ENCODE assay signal across 10 cellular contexts in genomic region chr1:205569411-205570172, GRCh38.
A peak's percentile ranks its signal among the peaks of the same experiment; 100 is the strongest.
DNase-seq lines count a peak whose midpoint lies in the region; ATAC-seq lines count a peak whose summit lies in the region.
"Had no signal": no experiment of that assay in that cellular context is flagged by ENCODE, and none has a peak within 500 bp of the region (broad histone marks: within the 10 kb centered on the region; RNA-seq: fewer than 3 reads in every experiment).

No MANE protein-coding gene starts in this region.

- peaks cover 4% of the 10 kb centered on the region for H3K4me1 ChIP-seq in CD8-positive, alpha-beta memory T cell (ENCODE audit: insufficient read depth, low read length)
- H3K4me1 ChIP-seq in NT2/D1 (ENCODE audit: insufficient read depth, insufficient read length): peaks cover 7% of the 10 kb centered on the region

- H3K27ac ChIP-seq in CD8-positive, alpha-beta memory T cell (ENCODE audit: low read depth, low read length): no peak overlapping the region

- intact Hi-C loops in left ventricle myocardium superior (cut with micrococcal nuclease): no loop called here
- intact Hi-C loops in posterior cingulate gyrus (cut with DNase I): no loop called here
- intact Hi-C loops in activated CD4-positive, alpha-beta memory T cell treated with anti-CD3 and anti-CD28 coated beads for 36 hours (cut with micrococcal nuclease): loop anchor here (5.0 kb wide), 1 partner anchor 37 kb away; no protein-coding TSS in a partner anchor

- H3K36me3 ChIP-seq in CD8-positive, alpha-beta memory T cell (ENCODE audit: insufficient read depth, low read length): no peaks in the 10 kb centered on the region
- H3K36me3 ChIP-seq in NT2/D1 (ENCODE audit: insufficient read depth, insufficient read length, low read length): no peaks in the 10 kb centered on the region

- no peaks in the 10 kb centered on the region for H3K36me3 Mint-ChIP-seq in CD8-positive, alpha-beta memory T cell
- no peaks in the 10 kb centered on the region for H3K36me3 Mint-ChIP-seq in activated CD4-positive, alpha-beta memory T cell treated with anti-CD3 and anti-CD28 coated beads for 36 hours

- POLR2A ChIA-PET in CD8-positive, alpha-beta memory T cell (lab: Charles Lee): interaction anchor here (0.6 kb wide), 1 partner anchor 65 kb away, joined by 3 read pairs; no protein-coding TSS in a partner anchor
- POLR2A ChIA-PET in activated CD4-positive, alpha-beta memory T cell treated with anti-CD3 and anti-CD28 coated beads for 36 hours (lab: Charles Lee): no interaction called here

- peaks cover 23% of the 10 kb centered on the region for H3K27me3 ChIP-seq in CD8-positive, alpha-beta memory T cell (ENCODE audit: insufficient read depth, low read length, poor library complexity, severe bottlenecking)
- peaks cover 54% of the 10 kb centered on the region for H3K27me3 ChIP-seq in NT2/D1 (ENCODE audit: insufficient read depth, insufficient read length)

- peaks cover 30 to 60% of the 10 kb centered on the region in 2 donors for H3K27me3 Mint-ChIP-seq in CD8-positive, alpha-beta memory T cell
- peaks cover 21% of the 10 kb centered on the region for H3K27me3 Mint-ChIP-seq in activated CD4-positive, alpha-beta memory T cell treated with anti-CD3 and anti-CD28 coated beads for 36 hours

- CTCF ChIA-PET in CD8-positive, alpha-beta memory T cell (lab: Charles Lee): interaction anchor here (1.0 kb wide), 1 partner anchor 22 kb away, joined by 3 read pairs; no protein-coding TSS in a partner anchor
- CTCF ChIA-PET in activated CD4-positive, alpha-beta memory T cell treated with anti-CD3 and anti-CD28 coated beads for 36 hours (lab: Charles Lee): interaction anchor here (1.0 to 2.6 kb wide), 5 partner anchors 22 to 88 kb away, joined by 3 to 10 read pairs (median 8); no protein-coding TSS in a partner anchor

- H3K9me3 Mint-ChIP-seq in CD8-positive, alpha-beta memory T cell: no peaks in the 10 kb centered on the region
- no peaks in the 10 kb centered on the region for H3K9me3 Mint-ChIP-seq in activated CD4-positive, alpha-beta memory T cell treated with anti-CD3 and anti-CD28 coated beads for 36 hours

- no peak overlapping the region for H3K4me3 ChIP-seq in CD8-positive, alpha-beta memory T cell (ENCODE audit: low read length)
- peak overlapping the region; percentile 58 for H3K4me3 ChIP-seq in NT2/D1 (ENCODE audit: insufficient read length, low read depth)

- peak overlapping the region in 4 of 7 donors; percentile 12 to 78 (median 45) for H3K4me3 Mint-ChIP-seq in CD8-positive, alpha-beta memory T cell
- no peak overlapping the region for H3K4me3 Mint-ChIP-seq in activated CD4-positive, alpha-beta memory T cell treated with anti-CD3 and anti-CD28 coated beads for 36 hours

- peaks cover 0 to 8% (median 2%) of the 10 kb centered on the region in 3 donors for H3K4me1 Mint-ChIP-seq in CD8-positive, alpha-beta memory T cell
- H3K4me1 Mint-ChIP-seq in activated CD4-positive, alpha-beta memory T cell treated with anti-CD3 and anti-CD28 coated beads for 36 hours (ENCODE audit: low read depth): peaks cover 3% of the 10 kb centered on the region

- H3K27ac Mint-ChIP-seq in CD8-positive, alpha-beta memory T cell: no peak overlapping the region
- H3K27ac Mint-ChIP-seq in activated CD4-positive, alpha-beta memory T cell treated with anti-CD3 and anti-CD28 coated beads for 36 hours: no peak overlapping the region

- DNase-seq in CD8-positive, alpha-beta memory T cell: no peak
- DNase-seq in NT2/D1 (ENCODE audit: low read depth, low spot score) (no peak), left ventricle myocardium superior (no peak), posterior cingulate gyrus (peak in 7 of 10 donors; percentile 31 to 94 (median 49)), midbrain (lab: John Stamatoyannopoulos, UW) (no peak), NCI-H128 (lab: John Stamatoyannopoulos, UW; ENCODE audit: unreplicated experiment) (no peak), A172 (ENCODE audit: low spot score) (no peak)
- DNase-seq in activated CD4-positive, alpha-beta memory T cell treated with anti-CD3 and anti-CD28 coated beads for 36 hours: no peak
- DNase-seq: effector CD8-positive, alpha-beta T cell; NCI-H774 had no signal

- peak overlapping the region; percentile 28 for H3K9ac ChIP-seq in NT2/D1 (ENCODE audit: insufficient read length, low read depth)

- no peaks in the 10 kb centered on the region for H3K9me3 ChIP-seq in CD8-positive, alpha-beta memory T cell (ENCODE audit: low read length)
- no peaks in the 10 kb centered on the region for H3K9me3 ChIP-seq in NT2/D1 (ENCODE audit: insufficient read depth, low read length)

- ATAC-seq in left ventricle myocardium superior: peak; percentile 20

Comparison
In these comparisons a context has a peak if more than half of its experiments do, and no peak if none do; other contexts are left out.
1. DNase-seq: peak in posterior cingulate gyrus (7 of 10); none in CD8-positive, alpha-beta memory T cell (0 of 5), NT2/D1 (single experiment), left ventricle myocardium superior (single experiment), activated CD4-positive, alpha-beta memory T cell treated with anti-CD3 and anti-CD28 coated beads for 36 hours (single experiment), midbrain (single experiment), NCI-H128 (single experiment) and A172 (single experiment).